In the genomic region with DNA sequence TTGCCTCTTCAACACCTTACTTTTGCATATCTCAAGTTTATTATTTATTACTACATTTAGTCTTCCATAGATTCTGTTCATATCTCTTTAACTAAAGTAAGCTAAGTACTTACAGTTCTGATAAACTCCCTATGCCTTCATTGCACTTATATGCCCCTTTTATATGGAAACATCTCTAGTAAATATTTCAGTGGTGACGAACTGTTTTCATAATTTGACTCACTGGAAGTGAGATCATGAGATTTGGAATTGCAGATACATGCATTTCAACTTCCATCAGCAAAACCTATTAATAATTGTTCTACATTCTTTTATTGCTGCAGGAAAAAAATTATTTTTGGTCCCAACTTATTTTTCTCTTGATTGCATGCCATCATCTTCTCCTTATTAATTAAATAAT, we compare ENCODE assay signal across 21 cellular contexts.
DNase-seq lines count a peak whose midpoint lies in the region; ATAC-seq, FAIRE-seq and TF ChIP-seq lines count a peak whose summit lies in the region.
"Had no signal": no experiment of that assay in that cellular context is flagged by ENCODE, and none has a peak within 500 bp of the region (broad histone marks: within the 10 kb centered on the region; RNA-seq: fewer than 3 reads in every experiment).

No MANE protein-coding gene starts in this region.

- ATAC-seq in PC-3 (peak; percentile 76), HG03342 (IDR thresholded peaks at IDR 0.05; ENCODE audit: unreplicated experiment) (no peak)
- ATAC-seq: activated CD8-positive, alpha-beta T cell treated with anti-CD3 and anti-CD28 coated beads, Interleukin-2, amount 10 ng/mL, durations not matched to agents 7 days and 5 days; stimulated activated memory B cell treated with anti-CD40 and anti-IgM and Interleukin-4, amounts not matched to agents 10 μg/mL and 1 μg/mL and 100 μg/mL, for 72 hours had no signal

- no peak overlapping the region for H2AFZ ChIP-seq in PC-3 (ENCODE audit: low read length)

- no TSS peak for BruUV-seq in PC-3 (replicated peaks; lab: Mats Ljungman, UMichigan)

- H3K27ac ChIP-seq in PC-3 (ENCODE audit: low read length) (peak overlapping the region; percentile 53), small intestine (ENCODE audit: low read depth in 1 of 2, low read length in 1 of 2) (no peak overlapping the region)
- H3K27ac ChIP-seq: adrenal gland, upper lobe of left lung, VCaP had no signal

- H3K4me2 ChIP-seq in PC-3 (ENCODE audit: low read length), result 0 out of 2 replicates have a peak overlapping the region, but pooled peaks have one; percentile 17

- FAIRE-seq in small intestine (lab: Jason Lieb, UNC), result no peak
- FAIRE-seq: frontal cortex had no signal

- DNase-seq in BJ (ENCODE audit: low read depth) (peak; percentile 26), PC-3 (peak; percentile 65), dermis blood vessel endothelial cell (peak; percentile 66), kidney tubule cell (ENCODE audit: low spot score) (peak; percentile 72), small intestine (no peak), putamen (ENCODE audit: low spot score) (no peak), DMS114 treated with DMSO at 0.1 percent for 48 hours (lab: John Stamatoyannopoulos, UW; ENCODE audit: unreplicated experiment) (no peak)
- DNase-seq: activated CD8-positive, alpha-beta T cell treated with anti-CD3 and anti-CD28 coated beads, Interleukin-2, amount 10 ng/mL, durations not matched to agents 7 days and 5 days; adrenal gland; cortex of kidney; DMS 273 treated with DMSO at 0.1 percent for 48 hours; H9; Kasumi-1; NCI-H146; NCI-H510A; SW 1271; upper lobe of left lung had no signal

- H3K36me3 ChIP-seq in BJ (ENCODE audit: control insufficient read depth, insufficient read depth, low read length), result no peaks in the 10 kb centered on the region
- H3K36me3 ChIP-seq in PC-3 (ENCODE audit: low read depth, low read length), result no peaks in the 10 kb centered on the region
- H3K36me3 ChIP-seq in small intestine (ENCODE audit: control insufficient read depth in 2 of 2, insufficient read depth in 2 of 2, low read length in 2 of 2), result no peaks in the 10 kb centered on the region
- H3K36me3 ChIP-seq: adrenal gland, upper lobe of left lung had no signal

- no peaks in the 10 kb centered on the region for H3K9me3 ChIP-seq in PC-3 (ENCODE audit: low read length)
- no peaks in the 10 kb centered on the region for H3K9me3 ChIP-seq in small intestine (ENCODE audit: control insufficient read depth, low read depth)
- H3K9me3 ChIP-seq: adrenal gland, upper lobe of left lung had no signal

- no peak overlapping the region for H3K9ac ChIP-seq in PC-3 (ENCODE audit: low read length)

- WGBS in small intestine, 3 donors, result 72 to 81% (median 80%) methylated on average over 1 of the region's 1 CpG

- no peaks in the 10 kb centered on the region for H3K9me2 ChIP-seq in PC-3 (replicated peaks; ENCODE audit: low read length)

- intact Hi-C loops in PC-3 (cut with micrococcal nuclease), result no loop called here

- H3K4me1 ChIP-seq in PC-3 (ENCODE audit: insufficient read depth, low read length), result peaks cover 8% of the 10 kb centered on the region
- no peaks in the 10 kb centered on the region for H3K4me1 ChIP-seq in small intestine (ENCODE audit: control insufficient read depth in 2 of 2, insufficient read depth in 1 of 2, low read depth in 1 of 2, low read length in 1 of 2)
- H3K4me1 ChIP-seq: adrenal gland, upper lobe of left lung had no signal

- H3K27me3 ChIP-seq in BJ (ENCODE audit: control insufficient read depth, insufficient read depth, low read length) (no peaks in the 10 kb centered on the region), PC-3 (ENCODE audit: low read length) (no peaks in the 10 kb centered on the region), small intestine (ENCODE audit: control insufficient read depth in 2 of 2, insufficient read depth in 2 of 2, low read length in 2 of 2) (no peaks in the 10 kb centered on the region)
- H3K27me3 ChIP-seq: adrenal gland, upper lobe of left lung had no signal

- POLR2A ChIA-PET in BJ (lab: Charles Lee), result no interaction called here
- POLR2A ChIA-PET in PC-3 (lab: Charles Lee; ENCODE audit: unreplicated experiment), result no interaction called here

- no peaks in the 10 kb centered on the region for H3K79me2 ChIP-seq in PC-3 (ENCODE audit: low read length)

- CTCF ChIA-PET in BJ (lab: Yijun Ruan, JAX) (no interaction called here), PC-3 (lab: Charles Lee) (no interaction called here)

- H3K4me3 ChIP-seq in BJ (ENCODE audit: low read depth, low read length) (no peak overlapping the region), PC-3 (ENCODE audit: low read length) (no peak overlapping the region), small intestine (ENCODE audit: low read depth in 1 of 2, low read length in 2 of 2) (no peak overlapping the region)
- H3K4me3 ChIP-seq: adrenal gland, upper lobe of left lung had no signal

- H4K20me1 ChIP-seq in PC-3 (ENCODE audit: low read length), result no peaks in the 10 kb centered on the region

- no peaks in the 10 kb centered on the region for H3F3A ChIP-seq in PC-3 (ENCODE audit: low read length, unreplicated experiment)

- no peak for TF ChIP-seq CTCF in BJ (IDR thresholded peaks at IDR 0.05; ENCODE audit: insufficient read depth, low read depth, low read length)
- no peak for TF ChIP-seq CTCF in PC-3 (conservative IDR thresholded peaks at IDR 0.05; ENCODE audit: low read depth, low read length)

Comparison
In these comparisons a context has a peak if more than half of its experiments do, and no peak if none do; other contexts are left out.
1. DNase-seq: peak in BJ (single experiment), PC-3 (single experiment), dermis blood vessel endothelial cell (single experiment) and kidney tubule cell (single experiment); none in small intestine (single experiment), putamen (single experiment) and DMS114 treated with DMSO at 0.1 percent for 48 hours (single experiment).